8 cellular contexts compared by ENCODE assay signal in genomic region chr13:41053384-41053826, GRCh38. TPM values are rescaled to one million over a fixed set of nuclear protein-coding genes. Genes with fewer than 3 reads are reported as not detected.
A peak's percentile ranks its signal among the peaks of the same experiment; 100 is the strongest.
DNase-seq lines count a peak whose midpoint lies in the region; ATAC-seq and TF ChIP-seq lines count a peak whose summit lies in the region.

No MANE protein-coding gene starts in this region.

- H3K36me3 ChIP-seq in skeletal muscle tissue (ENCODE audit: control insufficient read depth in 3 of 3, insufficient read depth in 3 of 3, low read length in 3 of 3), result peaks cover 0 to 3% (median 0%) of the 10 kb centered on the region in 3 donors

- intact Hi-C loops in activated T-helper 1 cell treated with anti-CD3 and anti-CD28 coated beads, Interleukin-12 subunit alpha, Interleukin-12 subunit beta, Interleukin-2, Interleukin-4 antibody, amounts not matched to agents 30 ng/mL and 10 ng/mL and 1 ng/mL, durations not matched to agents 14 hours and 24 hours and 36 hours (cut with micrococcal nuclease), result no loop called here

- peaks cover 15% of the 10 kb centered on the region for H3K36me3 Mint-ChIP-seq in activated T-helper 1 cell treated with anti-CD3 and anti-CD28 coated beads, Interleukin-12 subunit alpha, Interleukin-12 subunit beta, Interleukin-2, Interleukin-4 antibody, amounts not matched to agents 30 ng/mL and 10 ng/mL and 1 ng/mL, durations not matched to agents 14 hours and 24 hours and 36 hours (ENCODE audit: low read depth)

- no peaks in the 10 kb centered on the region for H3K9me3 ChIP-seq in skeletal muscle tissue (ENCODE audit: control insufficient read depth in 3 of 3, low read length in 3 of 3)

- H3K4me3 Mint-ChIP-seq in activated T-helper 1 cell treated with anti-CD3 and anti-CD28 coated beads, Interleukin-12 subunit alpha, Interleukin-12 subunit beta, Interleukin-2, Interleukin-4 antibody, amounts not matched to agents 30 ng/mL and 10 ng/mL and 1 ng/mL, durations not matched to agents 14 hours and 24 hours and 36 hours, result no peak overlapping the region

- no peak overlapping the region for H3K27ac Mint-ChIP-seq in activated T-helper 1 cell treated with anti-CD3 and anti-CD28 coated beads, Interleukin-12 subunit alpha, Interleukin-12 subunit beta, Interleukin-2, Interleukin-4 antibody, amounts not matched to agents 30 ng/mL and 10 ng/mL and 1 ng/mL, durations not matched to agents 14 hours and 24 hours and 36 hours

- TF ChIP-seq CTCF in RWPE1 (conservative IDR thresholded peaks at IDR 0.05; ENCODE audit: low read depth), result no peak

- H3K4me3 ChIP-seq in skeletal muscle tissue (ENCODE audit: low read length in 3 of 3), result no peak overlapping the region

- peaks cover 33 to 51% (median 49%) of the 10 kb centered on the region in 3 donors for H3K4me1 ChIP-seq in skeletal muscle tissue (ENCODE audit: control insufficient read depth in 3 of 3, insufficient read depth in 3 of 3, low read length in 3 of 3)

- peaks cover 8% of the 10 kb centered on the region for H3K9me3 Mint-ChIP-seq in activated T-helper 1 cell treated with anti-CD3 and anti-CD28 coated beads, Interleukin-12 subunit alpha, Interleukin-12 subunit beta, Interleukin-2, Interleukin-4 antibody, amounts not matched to agents 30 ng/mL and 10 ng/mL and 1 ng/mL, durations not matched to agents 14 hours and 24 hours and 36 hours

- peaks cover 39% of the 10 kb centered on the region for H3K4me1 Mint-ChIP-seq in activated T-helper 1 cell treated with anti-CD3 and anti-CD28 coated beads, Interleukin-12 subunit alpha, Interleukin-12 subunit beta, Interleukin-2, Interleukin-4 antibody, amounts not matched to agents 30 ng/mL and 10 ng/mL and 1 ng/mL, durations not matched to agents 14 hours and 24 hours and 36 hours (ENCODE audit: low read depth)

- POLR2A ChIA-PET in RWPE1 (lab: Yijun Ruan, JAX; ENCODE audit: low non-redundant PET), result no interaction called here

- H3K27me3 Mint-ChIP-seq in activated T-helper 1 cell treated with anti-CD3 and anti-CD28 coated beads, Interleukin-12 subunit alpha, Interleukin-12 subunit beta, Interleukin-2, Interleukin-4 antibody, amounts not matched to agents 30 ng/mL and 10 ng/mL and 1 ng/mL, durations not matched to agents 14 hours and 24 hours and 36 hours (ENCODE audit: insufficient read depth), result no peaks in the 10 kb centered on the region

- peak; percentile 81 for ATAC-seq in HG03571 (IDR thresholded peaks at IDR 0.05; ENCODE audit: unreplicated experiment)

- H3K27ac ChIP-seq in skeletal muscle tissue (ENCODE audit: low read depth, low read length), result peak overlapping the region; percentile 28
- H3K27ac ChIP-seq in RWPE1, result no peak overlapping the region

- H3K9ac ChIP-seq in skeletal muscle tissue (ENCODE audit: low read depth in 1 of 3, low read length in 3 of 3), result peak overlapping the region in 1 of 3 donors; percentile 1

- DNase-seq in SKM-1 treated with dmso at 0.1 percent for 144 hours (lab: John Stamatoyannopoulos, UW; ENCODE audit: unreplicated experiment) (peak; percentile 33), SKM-1 (lab: John Stamatoyannopoulos, UW; ENCODE audit: unreplicated experiment) (no peak), dermis blood vessel endothelial cell (peak; percentile 24), RWPE1 (ENCODE audit: low spot score) (no peak), activated T-cell treated with anti-CD3 and anti-CD28 coated beads for 4 hours (no peak)
- DNase-seq in activated T-helper 1 cell treated with anti-CD3 and anti-CD28 coated beads, Interleukin-12 subunit alpha, Interleukin-12 subunit beta, Interleukin-2, Interleukin-4 antibody, amounts not matched to agents 30 ng/mL and 10 ng/mL and 1 ng/mL, durations not matched to agents 14 hours and 24 hours and 36 hours (ENCODE audit: low spot score), result no peak

- CTCF ChIA-PET in RWPE1 (lab: Yijun Ruan, JAX), result interaction anchor here (0.6 kb wide), 2 partner anchors 581 to 710 kb away, joined by 3 read pairs; no protein-coding TSS in a partner anchor

- H3K27me3 ChIP-seq in skeletal muscle tissue (ENCODE audit: control insufficient read depth in 3 of 3, insufficient read depth in 3 of 3, low read length in 3 of 3), result no peaks in the 10 kb centered on the region

RNA-seq across cellular contexts. Expression of gene WBP4, which starts 7.9 kb away (rescaled TPM):
- 9.1 and 9.5 TPM in 2 replicates for total RNA-seq in dermis blood vessel endothelial cell
- 6.8 TPM for total RNA-seq in skeletal muscle tissue
- 13.4 and 14.0 TPM in 2 replicates for total RNA-seq in activated T-helper 1 cell treated with anti-CD3 and anti-CD28 coated beads, Interleukin-12 subunit alpha, Interleukin-12 subunit beta, Interleukin-2, Interleukin-4 antibody, amounts not matched to agents 30 ng/mL and 10 ng/mL and 1 ng/mL, durations not matched to agents 14 hours and 24 hours and 36 hours

RNA-seq across cellular contexts. Expression of gene ELF1, which starts 34.3 kb away (rescaled TPM):
- total RNA-seq in dermis blood vessel endothelial cell (95.5 and 124 TPM in 2 replicates), skeletal muscle tissue (33.9 TPM)
- total RNA-seq in activated T-helper 1 cell treated with anti-CD3 and anti-CD28 coated beads, Interleukin-12 subunit alpha, Interleukin-12 subunit beta, Interleukin-2, Interleukin-4 antibody, amounts not matched to agents 30 ng/mL and 10 ng/mL and 1 ng/mL, durations not matched to agents 14 hours and 24 hours and 36 hours, result 75.3 and 76.8 TPM in 2 replicates

Comparison
In these comparisons a context has a peak if more than half of its experiments do, and no peak if none do; other contexts are left out.
1. DNase-seq: peak in SKM-1 treated with dmso at 0.1 percent for 144 hours (single experiment) and dermis blood vessel endothelial cell (single experiment); none in SKM-1 (single experiment), RWPE1 (single experiment), activated T-helper 1 cell treated with anti-CD3 and anti-CD28 coated beads, Interleukin-12 subunit alpha, Interleukin-12 subunit beta, Interleukin-2, Interleukin-4 antibody, amounts not matched to agents 30 ng/mL and 10 ng/mL and 1 ng/mL, durations not matched to agents 14 hours and 24 hours and 36 hours (single experiment) and activated T-cell treated with anti-CD3 and anti-CD28 coated beads for 4 hours (single experiment).